In the genomic region with DNA sequence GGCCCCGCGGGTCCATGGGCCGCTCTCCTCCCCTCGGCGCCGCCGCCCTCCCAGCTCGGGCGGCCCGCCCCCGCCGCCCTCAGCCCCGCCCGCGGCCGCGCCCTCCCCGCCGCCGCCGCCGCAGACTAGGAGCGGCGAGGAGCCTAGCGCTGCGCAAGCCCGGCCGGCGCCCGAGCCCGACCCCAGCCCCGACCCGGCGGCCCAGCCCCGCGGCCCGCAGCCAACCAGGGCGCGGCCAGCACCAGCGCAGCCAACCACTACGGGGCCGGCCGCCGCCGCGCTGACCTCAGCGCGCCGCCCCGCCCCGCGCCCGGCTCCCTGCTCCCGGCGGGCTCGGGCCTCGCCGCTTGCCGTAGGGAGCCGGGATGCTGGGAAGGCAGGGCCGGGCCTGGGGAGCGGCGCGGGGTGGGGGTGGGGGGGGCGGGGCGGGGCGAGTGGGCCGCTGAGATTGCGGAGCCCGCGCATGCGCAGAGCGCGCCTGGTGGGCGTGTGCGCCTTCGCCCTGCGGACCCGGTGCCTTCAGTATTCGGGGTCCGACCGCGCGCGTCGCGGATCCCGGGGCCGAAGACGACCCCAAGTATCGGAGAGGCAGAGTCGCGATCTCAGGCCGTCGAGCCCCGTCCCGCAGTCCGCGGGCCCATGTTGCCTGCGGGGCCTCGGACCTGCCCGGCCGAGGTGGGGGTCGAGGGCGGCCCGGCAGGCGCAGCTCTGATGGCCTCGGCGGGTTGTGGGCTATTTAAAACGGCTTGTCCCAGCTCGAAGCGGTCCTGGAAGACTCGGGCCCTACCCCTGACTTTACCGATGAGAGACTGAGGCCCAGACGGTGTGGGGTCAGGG, we compare ENCODE assay signal across 8 cellular contexts. TPM values are rescaled to one million over a fixed set of nuclear protein-coding genes. Genes with fewer than 3 reads are reported as not detected.
DNase-seq lines count a peak whose midpoint lies in the region; ATAC-seq and TF ChIP-seq lines count a peak whose summit lies in the region.

CDC42BPB (minus strand) TSS at position 178 of the 837 bp plus-strand sequence. CDS start 376 bp downstream, outside the sequence.

- DNase-seq in Caco-2 (peak; percentile 88 to 95), RKO (ENCODE audit: low spot score) (peak; percentile 91), foreskin fibroblast (peak; percentile 93 to 97)
- peak in 3 of 4 experiments; percentile 20 to 40 (median 22) for DNase-seq in activated naive CD4-positive, alpha-beta T cell (lab: John Stamatoyannopoulos, UW)

- no TSS peak for BruUV-seq in Caco-2 (replicated peaks; lab: Mats Ljungman, UMichigan)

- H3K4me1 ChIP-seq in Caco-2 (peaks cover 17% of the 10 kb centered on the region; the same call in 1 of the 2 replicates), HUES64 (ENCODE audit: insufficient read depth, low read length) (peaks cover 9% of the 10 kb centered on the region)

- H3K9me3 Mint-ChIP-seq in Caco-2 (ENCODE audit: unreplicated experiment) (no peaks in the 10 kb centered on the region), nephron (no peaks in the 10 kb centered on the region)

- intact Hi-C loops in Caco-2 (cut with micrococcal nuclease; ENCODE audit: unreplicated experiment), result loop anchor here (5.0 kb wide), 1 partner anchor 740 kb away; the partner anchor contains the start of gene ZNF839

- WGBS in HUES64, result under 1% methylated on average over 109 of the region's 115 CpGs

- CTCF ChIA-PET in Caco-2 (lab: Charles Lee), result no interaction called here

- peak within 1 kb of the TSS; percentile 65; the same call in 1 of the 2 replicates for H3K27ac ChIP-seq in HUES64 (ENCODE audit: low read depth, low read length)

- peak; percentile 81 for ATAC-seq in GM21526 (IDR thresholded peaks at IDR 0.05; ENCODE audit: low FRiP score, unreplicated experiment)

- no peaks in the 10 kb centered on the region for H3K27me3 ChIP-seq in Caco-2 (replicated peaks; ENCODE audit: control insufficient read depth, insufficient read depth, low read length)
- no peaks in the 10 kb centered on the region for H3K27me3 ChIP-seq in HUES64 (ENCODE audit: insufficient read depth, low read length)

- H3K36me3 ChIP-seq in Caco-2 (ENCODE audit: control insufficient read depth, insufficient read depth, low read length), result 0 out of 2 replicates have a peak, but pooled peaks cover 2% of the 10 kb centered on the region
- no peaks in the 10 kb centered on the region for H3K36me3 ChIP-seq in HUES64 (ENCODE audit: insufficient read depth, low read length)

- H3K27ac Mint-ChIP-seq in Caco-2 (ENCODE audit: unreplicated experiment), result peak within 1 kb of the TSS; percentile 65
- peak within 1 kb of the TSS; percentile 78 to 98 (median 93) for H3K27ac Mint-ChIP-seq in nephron

- H3K4me1 Mint-ChIP-seq in Caco-2 (ENCODE audit: low read depth, unreplicated experiment) (no peaks in the 10 kb centered on the region), nephron (peaks cover 43% of the 10 kb centered on the region)

- H3K9ac ChIP-seq in HUES64 (ENCODE audit: low read depth, low read length), result peak within 1 kb of the TSS; percentile 77

- peak within 1 kb of the TSS; percentile 86 for H3K4me3 Mint-ChIP-seq in Caco-2 (ENCODE audit: unreplicated experiment)
- peak within 1 kb of the TSS; percentile 93 to 97 (median 96) for H3K4me3 Mint-ChIP-seq in nephron

- POLR2A ChIA-PET in Caco-2 (lab: Charles Lee), result interaction anchor here (0.7 kb wide), 1 partner anchor 24 kb away, joined by 3 read pairs; no protein-coding TSS in a partner anchor

- no peaks in the 10 kb centered on the region for H3K9me3 ChIP-seq in Caco-2
- H3K9me3 ChIP-seq in HUES64 (ENCODE audit: insufficient read depth, low read depth, low read length), result no peaks in the 10 kb centered on the region

- TF ChIP-seq CTCF in Caco-2 (IDR thresholded peaks at IDR 0.05; ENCODE audit: insufficient read depth in 1 of 2, low read depth in 1 of 2, low read length in 1 of 2, severe bottlenecking in 1 of 2, unreplicated experiment in 1 of 2) (no peak), foreskin fibroblast (IDR thresholded peaks at IDR 0.05; ENCODE audit: low read depth, low read length) (no peak), nephron (IDR thresholded peaks at IDR 0.05; ENCODE audit: unreplicated experiment in 3 of 3) (no peak), subcutaneous adipose tissue (IDR thresholded peaks at IDR 0.05; ENCODE audit: low read depth) (no peak)

- peak within 1 kb of the TSS; percentile 100 for H3K4me3 ChIP-seq in Caco-2 (ENCODE audit: low read depth, low read length)
- peak within 1 kb of the TSS; percentile 99 for H3K4me3 ChIP-seq in HUES64 (ENCODE audit: low read length)
- peak within 1 kb of the TSS; percentile 81 to 88 for H3K4me3 ChIP-seq in foreskin fibroblast (ENCODE audit: low read depth in 1 of 2, low read length in 2 of 2)

- H3K36me3 Mint-ChIP-seq in Caco-2 (ENCODE audit: insufficient read depth, unreplicated experiment) (peaks cover 13% of the 10 kb centered on the region), nephron (ENCODE audit: low read depth) (no peaks in the 10 kb centered on the region)

- H3K27me3 Mint-ChIP-seq in Caco-2 (ENCODE audit: insufficient read depth, unreplicated experiment) (no peaks in the 10 kb centered on the region), nephron (ENCODE audit: low read depth) (no peaks in the 10 kb centered on the region)

RNA-seq across cellular contexts. Expression of gene CDC42BPB, which starts in this region (rescaled TPM):
- total RNA-seq in Caco-2 (2022), result 55.1 and 60.0 TPM in 2 replicates
- polyA plus RNA-seq in HUES64 (2013, experiment 1 of 2), result 52.0 TPM
- 55.0 TPM for polyA plus RNA-seq in HUES64 (2013, experiment 2 of 2)
- total RNA-seq in subcutaneous adipose tissue, result 100 to 1,000 TPM in 2 of 4 donors, 10 to 100 TPM in 2; 85.8 to 170 (median 102) TPM

Comparison
In these comparisons a context has a peak if more than half of its experiments do, and no peak if none do; other contexts are left out.
1. Peak in every context shown above with its lines: DNase-seq, ATAC-seq, H3K4me3 ChIP-seq and H3K27ac ChIP-seq.
2. DNase-seq: peak in every context shown above with its lines; median percentile 95 in foreskin fibroblast; 92 in Caco-2; 91 in RKO; 22 in activated naive CD4-positive, alpha-beta T cell.